1 cellular context compared by ENCODE assay signal in genomic region chr19:16111909-16112752, GRCh38.
TF ChIP-seq lines count a peak whose summit lies in the region.

No MANE protein-coding gene starts in this region.

TF ChIP-seq in K562, 482 proteins besides CTCF, POLR2A, EP300 and RAD21 (continues in another document):
- no peak for TF ChIP-seq NFE2L1 (tag; IDR thresholded peaks at IDR 0.05; ENCODE audit: borderline replicate concordance, low read depth)
- no peak for TF ChIP-seq POLR3G (IDR thresholded peaks at IDR 0.05; ENCODE audit: extremely low read depth, insufficient read length, insufficient replicate concordance)
- TF ChIP-seq CHAMP1 (IDR thresholded peaks at IDR 0.05): no peak
- no peak for TF ChIP-seq ZMIZ1 (IDR thresholded peaks at IDR 0.05; ENCODE audit: low read depth in 2 of 2, low read length in 2 of 2)
- TF ChIP-seq RFX1 (IDR thresholded peaks at IDR 0.05): no peak
- TF ChIP-seq HDGF (IDR thresholded peaks at IDR 0.05): 0 out of 2 replicates have a peak, but pooled peaks have one; percentile 49
- no peak for TF ChIP-seq FOXJ2 (tag; IDR thresholded peaks at IDR 0.05)
- TF ChIP-seq RBM25 (IDR thresholded peaks at IDR 0.05; ENCODE audit: low read depth, low read length, severe bottlenecking): peak; percentile 88
- no peak for TF ChIP-seq RHOXF2B (CRISPR knock-in tag; conservative IDR thresholded peaks at IDR 0.05)
- TF ChIP-seq HLTF (IDR thresholded peaks at IDR 0.05): no peak
- TF ChIP-seq CAMTA2 (CRISPR knock-in tag; conservative IDR thresholded peaks at IDR 0.05): peak; percentile 47; the same call in 1 of the 2 replicates
- peak; percentile 90 to 95 for TF ChIP-seq KDM1A (IDR thresholded peaks at IDR 0.05)
- TF ChIP-seq HDAC3 (IDR thresholded peaks at IDR 0.05; ENCODE audit: borderline replicate concordance, partially characterized antibody): no peak
- no peak for TF ChIP-seq ZBTB8A (IDR thresholded peaks at IDR 0.05; ENCODE audit: partially characterized antibody)
- no peak for TF ChIP-seq RERE (CRISPR knock-in tag; IDR thresholded peaks at IDR 0.05; ENCODE audit: borderline replicate concordance)
- peak; percentile 95; the same call in 1 of the 2 replicates for TF ChIP-seq CBX1 (IDR thresholded peaks at IDR 0.05; ENCODE audit: low read depth)
- TF ChIP-seq NR1H2 (CRISPR knock-in tag; IDR thresholded peaks at IDR 0.05): no peak
- no peak for TF ChIP-seq THAP7 (CRISPR knock-in tag; IDR thresholded peaks at IDR 0.05)
- TF ChIP-seq ETV5 (CRISPR knock-in tag; IDR thresholded peaks at IDR 0.05; ENCODE audit: low read depth): no peak
- TF ChIP-seq TAF9B (IDR thresholded peaks at IDR 0.05; ENCODE audit: partially characterized antibody): peak; percentile 72
- no peak for TF ChIP-seq NFATC3 (IDR thresholded peaks at IDR 0.05)
- 0 out of 4 replicates have a peak, but pooled peaks of 1 of the 2 experiments have one; percentile 4 for TF ChIP-seq SRF (CRISPR knock-in tag; IDR thresholded peaks at IDR 0.05)
- peak; percentile 63 for TF ChIP-seq SUPT5H (IDR thresholded peaks at IDR 0.05)
- TF ChIP-seq POLR2B (IDR thresholded peaks at IDR 0.05; ENCODE audit: low read depth, partially characterized antibody): peak; percentile 59
- TF ChIP-seq NFRKB (IDR thresholded peaks at IDR 0.05; ENCODE audit: low read depth): peak; percentile 69; the same call in 1 of the 2 replicates
- no peak for TF ChIP-seq CC2D1A (IDR thresholded peaks at IDR 0.05)
- TF ChIP-seq ZBTB49 (CRISPR knock-in tag; IDR thresholded peaks at IDR 0.05; ENCODE audit: borderline replicate concordance): no peak
- TF ChIP-seq MECOM (CRISPR knock-in tag; IDR thresholded peaks at IDR 0.05): no peak
- no peak for TF ChIP-seq ZBTB9 (CRISPR knock-in tag; IDR thresholded peaks at IDR 0.05)
- TF ChIP-seq ZNF408 (CRISPR knock-in tag; IDR thresholded peaks at IDR 0.05; ENCODE audit: low read depth): no peak
- TF ChIP-seq POLR2AphosphoS2 (IDR thresholded peaks at IDR 0.05; ENCODE audit: low read length): no peak
- no peak for TF ChIP-seq NR2C2 (CRISPR knock-in tag; IDR thresholded peaks at IDR 0.05)
- peak; percentile 11; the same call in 1 of the 2 replicates for TF ChIP-seq NR2C2 (tag; IDR thresholded peaks at IDR 0.05)
- TF ChIP-seq TRIM28 (IDR thresholded peaks at IDR 0.05): no peak
- no peak for TF ChIP-seq NCOA1 (IDR thresholded peaks at IDR 0.05; ENCODE audit: low read depth)
- no peak for TF ChIP-seq PRPF4 (IDR thresholded peaks at IDR 0.05; ENCODE audit: insufficient read depth, low read depth, low read length, poor library complexity, severe bottlenecking)
- no peak for TF ChIP-seq XRCC5 (IDR thresholded peaks at IDR 0.05; ENCODE audit: low read depth, low read length)
- no peak for TF ChIP-seq ETV6 (IDR thresholded peaks at IDR 0.05; ENCODE audit: borderline replicate concordance in 1 of 2, low read depth in 2 of 2, low read length in 1 of 2)
- no peak for TF ChIP-seq ETV6 (CRISPR knock-in tag; IDR thresholded peaks at IDR 0.05; ENCODE audit: borderline replicate concordance)
- no peak for TF ChIP-seq ZNF766 (CRISPR knock-in tag; conservative IDR thresholded peaks at IDR 0.05)
- TF ChIP-seq MEF2A (IDR thresholded peaks at IDR 0.05; ENCODE audit: control insufficient read depth, low read depth, low read length): no peak
- TF ChIP-seq ZNF445 (CRISPR knock-in tag; IDR thresholded peaks at IDR 0.05; ENCODE audit: low read depth): no peak
- TF ChIP-seq BDP1 (IDR thresholded peaks at IDR 0.05; ENCODE audit: insufficient read depth, insufficient read length): no peak
- peak in 1 of 3 experiments; percentile 40 for TF ChIP-seq YY1 (IDR thresholded peaks at IDR 0.05; ENCODE audit: borderline replicate concordance in 1 of 3, control insufficient read depth in 1 of 3, extremely low read depth in 1 of 3, insufficient read depth in 3 of 3, insufficient read length in 1 of 3, insufficient replicate concordance in 2 of 3, low read depth in 1 of 3, low read length in 2 of 3)
- TF ChIP-seq NFIX (CRISPR knock-in tag; IDR thresholded peaks at IDR 0.05; ENCODE audit: low read depth): no peak
- no peak for TF ChIP-seq ZNF699 (CRISPR knock-in tag; IDR thresholded peaks at IDR 0.05; ENCODE audit: insufficient replicate concordance)
- no peak for TF ChIP-seq GTF2B (IDR thresholded peaks at IDR 0.05; ENCODE audit: extremely low read depth, insufficient read length)
- no peak for TF ChIP-seq NCOA4 (IDR thresholded peaks at IDR 0.05; ENCODE audit: partially characterized antibody)
- no peak for TF ChIP-seq CBX5 (IDR thresholded peaks at IDR 0.05; ENCODE audit: borderline replicate concordance, low read depth)
- TF ChIP-seq RNF219 (CRISPR knock-in tag; IDR thresholded peaks at IDR 0.05): no peak
